ENCODE assay signal across 11 cellular contexts in the genomic region with DNA sequence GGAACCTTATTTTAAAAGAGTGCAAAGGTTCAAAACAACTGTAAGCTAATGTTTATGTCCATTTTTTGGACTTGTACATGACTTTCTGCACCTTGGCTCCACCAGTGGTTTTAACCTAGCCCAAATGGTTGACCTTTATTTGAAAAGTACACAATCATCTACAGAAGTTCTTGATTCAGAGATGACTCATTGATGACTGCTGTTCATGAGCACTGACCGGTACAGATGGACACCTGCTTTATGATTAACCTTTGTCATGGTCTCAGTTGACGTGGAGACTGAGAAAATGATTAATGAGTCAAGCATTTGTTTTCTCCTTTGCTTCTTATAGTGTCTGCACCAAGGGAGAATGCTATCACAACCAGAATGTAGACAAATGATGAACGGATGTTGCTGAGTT. TPM values are rescaled to one million over a fixed set of nuclear protein-coding genes. Genes with fewer than 3 reads are reported as not detected.
A peak's percentile ranks its signal among the peaks of the same experiment; 100 is the strongest.
DNase-seq lines count a peak whose midpoint lies in the region; ATAC-seq and TF ChIP-seq lines count a peak whose summit lies in the region.
"Had no signal": no experiment of that assay in that cellular context is flagged by ENCODE, and none has a peak within 500 bp of the region (broad histone marks: within the 10 kb centered on the region; RNA-seq: fewer than 3 reads in every experiment).

No MANE protein-coding gene starts in this region.

- H3K4me1 ChIP-seq in liver (ENCODE audit: control insufficient read depth in 4 of 4, insufficient read depth in 4 of 4, low read length in 3 of 4), result no peaks in the 10 kb centered on the region
- no peaks in the 10 kb centered on the region for H3K4me1 ChIP-seq in mesenchymal stem cell (ENCODE audit: control insufficient read depth, insufficient read depth, low read depth, low read length)

- no peak overlapping the region for H3K4me3 Mint-ChIP-seq in endothelial cell (ENCODE audit: unreplicated experiment)
- H3K4me3 Mint-ChIP-seq: activated CD8-positive, alpha-beta T cell treated with anti-CD3 and anti-CD28 coated beads, Interleukin-2, amount 10 ng/mL, durations not matched to agents 7 days and 5 days; IgD-negative memory B cell had no signal

- H2BK12ac ChIP-seq in mesenchymal stem cell (ENCODE audit: low read length in 2 of 2), result no peak overlapping the region

- no peak overlapping the region for H3K27ac Mint-ChIP-seq in endothelial cell (ENCODE audit: unreplicated experiment)
- H3K27ac Mint-ChIP-seq: activated CD8-positive, alpha-beta T cell treated with anti-CD3 and anti-CD28 coated beads, Interleukin-2, amount 10 ng/mL, durations not matched to agents 7 days and 5 days had no signal

- no peaks in the 10 kb centered on the region for H3K36me3 Mint-ChIP-seq in endothelial cell (ENCODE audit: low read depth, unreplicated experiment)

- H3K4ac ChIP-seq in mesenchymal stem cell (ENCODE audit: low read depth in 1 of 2, low read length in 2 of 2), result no peak overlapping the region

- H4K91ac ChIP-seq in mesenchymal stem cell (ENCODE audit: low read length), result no peak overlapping the region

- H2BK120ac ChIP-seq in mesenchymal stem cell (ENCODE audit: low read depth, low read length), result no peak overlapping the region

- H2BK5ac ChIP-seq in mesenchymal stem cell (ENCODE audit: low read depth, low read length, poor library complexity, severe bottlenecking), result no peak overlapping the region

- no peak overlapping the region for H3K14ac ChIP-seq in mesenchymal stem cell (ENCODE audit: low read length in 2 of 2)

- no peak overlapping the region for H3K18ac ChIP-seq in mesenchymal stem cell (ENCODE audit: low read depth in 1 of 2, low read length in 2 of 2)

- no peak overlapping the region for H4K8ac ChIP-seq in mesenchymal stem cell (ENCODE audit: low read length)

- DNase-seq in M059J (ENCODE audit: low read depth) (peak; percentile 42), mesenchymal stem cell (no peak), endothelial cell (ENCODE audit: low spot score) (no peak), T-helper 2 cell (no peak), HEK293T (ENCODE audit: extremely low spot score) (no peak)
- DNase-seq: activated CD8-positive, alpha-beta T cell treated with anti-CD3 and anti-CD28 coated beads, Interleukin-2, amount 10 ng/mL, durations not matched to agents 7 days and 5 days; substantia nigra had no signal

- ATAC-seq in GM19043 (IDR thresholded peaks at IDR 0.05; ENCODE audit: low read depth, unreplicated experiment) (peak; percentile 93), HG02798 (IDR thresholded peaks at IDR 0.05; ENCODE audit: poor library complexity, unreplicated experiment) (peak; percentile 90)
- ATAC-seq: activated CD8-positive, alpha-beta T cell treated with anti-CD3 and anti-CD28 coated beads, Interleukin-2, amount 10 ng/mL, durations not matched to agents 7 days and 5 days had no signal

- no peak overlapping the region for H2AFZ ChIP-seq in mesenchymal stem cell (ENCODE audit: low read depth, low read length)

- H3K9me3 ChIP-seq in liver (ENCODE audit: control insufficient read depth in 4 of 4, low read length in 3 of 4), result no peaks in the 10 kb centered on the region
- no peaks in the 10 kb centered on the region for H3K9me3 ChIP-seq in mesenchymal stem cell (ENCODE audit: control insufficient read depth, low read length)

- no peak for TF ChIP-seq RAD21 in liver (IDR thresholded peaks at IDR 0.05)

- H3K79me1 ChIP-seq in mesenchymal stem cell (replicated peaks; ENCODE audit: low read length, poor library complexity, severe bottlenecking), result no peaks in the 10 kb centered on the region

- no peaks in the 10 kb centered on the region for H3K9me3 Mint-ChIP-seq in endothelial cell (ENCODE audit: unreplicated experiment)
- H3K9me3 Mint-ChIP-seq: IgD-negative memory B cell had no signal

- TF ChIP-seq CTCF in liver (IDR thresholded peaks at IDR 0.05; ENCODE audit: low read depth, low read length, missing input control) (no peak), endothelial cell (IDR thresholded peaks at IDR 0.05; ENCODE audit: unreplicated experiment) (no peak)

- peaks cover 0 to 2% (median 0%) of the 10 kb centered on the region in 4 donors for H3K27me3 ChIP-seq in liver (ENCODE audit: control insufficient read depth in 4 of 4, insufficient read depth in 4 of 4, low read length in 3 of 4)
- no peaks in the 10 kb centered on the region for H3K27me3 ChIP-seq in mesenchymal stem cell (ENCODE audit: control insufficient read depth in 1 of 2, insufficient read depth in 1 of 2, low read length in 2 of 2)

- H2BK15ac ChIP-seq in mesenchymal stem cell (ENCODE audit: low read depth, poor library complexity, severe bottlenecking), result no peak overlapping the region

- H3K27ac ChIP-seq in liver (ENCODE audit: low read depth in 1 of 2, low read length in 2 of 2), result no peak overlapping the region
- no peak overlapping the region for H3K27ac ChIP-seq in mesenchymal stem cell (ENCODE audit: low read length, poor library complexity, severe bottlenecking)

- no peak overlapping the region for H2AK5ac ChIP-seq in mesenchymal stem cell (ENCODE audit: low read length, severe bottlenecking)

- no peaks in the 10 kb centered on the region for H3K27me3 Mint-ChIP-seq in endothelial cell (ENCODE audit: unreplicated experiment)

- H3K36me3 ChIP-seq in liver (ENCODE audit: control insufficient read depth in 4 of 4, insufficient read depth in 3 of 4, low read depth in 1 of 4, low read length in 3 of 4) (no peaks in the 10 kb centered on the region), mesenchymal stem cell (ENCODE audit: control insufficient read depth in 1 of 2, insufficient read depth in 2 of 2, low read depth in 1 of 2, low read length in 2 of 2) (no peaks in the 10 kb centered on the region)

- POLR2A ChIA-PET in HEK293T (lab: Yijun Ruan, JAX), result no interaction called here

- no peak overlapping the region for H3K4me3 ChIP-seq in liver (ENCODE audit: low read depth in 1 of 3, low read length in 3 of 3)
- H3K4me3 ChIP-seq in mesenchymal stem cell (ENCODE audit: insufficient read depth in 1 of 2, low read depth in 1 of 2, low read length in 2 of 2), result no peak overlapping the region

- no peaks in the 10 kb centered on the region for H3K4me1 Mint-ChIP-seq in endothelial cell (ENCODE audit: unreplicated experiment)
- H3K4me1 Mint-ChIP-seq: IgD-negative memory B cell had no signal

- no peak overlapping the region for H3K4me2 ChIP-seq in mesenchymal stem cell (ENCODE audit: low read length, poor library complexity, severe bottlenecking)

- WGBS in liver, result 50% methylated on average over 3 of the region's 3 CpGs
- WGBS in mesenchymal stem cell, result 39% methylated on average over 3 of the region's 3 CpGs

- H3K9ac ChIP-seq in liver (ENCODE audit: low read depth in 1 of 2, low read length in 2 of 2) (no peak overlapping the region), mesenchymal stem cell (ENCODE audit: low read length) (no peak overlapping the region)

- CTCF ChIA-PET in HEK293T (lab: Yijun Ruan, JAX), result no interaction called here

- H3K23ac ChIP-seq in mesenchymal stem cell (ENCODE audit: low read length in 2 of 2), result no peak overlapping the region

TF ChIP-seq in liver, 16 proteins besides CTCF, POLR2A, EP300 and RAD21:
- TF ChIP-seq HNF4A (conservative IDR thresholded peaks at IDR 0.05), result peak in 1 of 2 donors; percentile 39
- no peak for TF ChIP-seq FOXA2 (IDR thresholded peaks at IDR 0.05)
- no peak for TF ChIP-seq RXRA (IDR thresholded peaks at IDR 0.05)
- TF ChIP-seq JUND (IDR thresholded peaks at IDR 0.05), result peak in 1 of 2 donors; percentile 69
- no peak for TF ChIP-seq FOXA1 (IDR thresholded peaks at IDR 0.05)
- TF ChIP-seq YY1 (IDR thresholded peaks at IDR 0.05), result peak; percentile 11
- TF ChIP-seq NR2F2 (IDR thresholded peaks at IDR 0.05), result no peak

TF ChIP-seq in HEK293T, 16 proteins besides CTCF, POLR2A, EP300 and RAD21:
- no peak for TF ChIP-seq SP1 (IDR thresholded peaks at IDR 0.05)
- no peak for TF ChIP-seq FOXM1 (IDR thresholded peaks at IDR 0.05; ENCODE audit: borderline replicate concordance)
- TF ChIP-seq LEF1 (IDR thresholded peaks at IDR 0.05; ENCODE audit: borderline replicate concordance), result no peak
- TF ChIP-seq FOXA1 (IDR thresholded peaks at IDR 0.05), result no peak
- no peak for TF ChIP-seq ZNF384 (IDR thresholded peaks at IDR 0.05)
- TF ChIP-seq FOXK2 (IDR thresholded peaks at IDR 0.05), result no peak
- TF ChIP-seq L3MBTL2 (conservative IDR thresholded peaks at IDR 0.05), result no peak
- no peak for TF ChIP-seq ELF4 (IDR thresholded peaks at IDR 0.05)
- no peak for TF ChIP-seq SUZ12 (IDR thresholded peaks at IDR 0.05)
- TF ChIP-seq, protein P1, sequence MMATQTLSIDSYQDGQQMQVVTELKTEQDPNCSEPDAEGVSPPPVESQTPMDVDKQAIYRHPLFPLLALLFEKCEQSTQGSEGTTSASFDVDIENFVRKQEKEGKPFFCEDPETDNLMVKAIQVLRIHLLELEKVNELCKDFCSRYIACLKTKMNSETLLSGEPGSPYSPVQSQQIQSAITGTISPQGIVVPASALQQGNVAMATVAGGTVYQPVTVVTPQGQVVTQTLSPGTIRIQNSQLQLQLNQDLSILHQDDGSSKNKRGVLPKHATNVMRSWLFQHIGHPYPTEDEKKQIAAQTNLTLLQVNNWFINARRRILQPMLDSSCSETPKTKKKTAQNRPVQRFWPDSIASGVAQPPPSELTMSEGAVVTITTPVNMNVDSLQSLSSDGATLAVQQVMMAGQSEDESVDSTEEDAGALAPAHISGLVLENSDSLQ (IDR thresholded peaks at IDR 0.05), result no peak
- TF ChIP-seq TARDBP (IDR thresholded peaks at IDR 0.05), result no peak
- TF ChIP-seq HDGF (IDR thresholded peaks at IDR 0.05; ENCODE audit: borderline replicate concordance), result no peak
- TF ChIP-seq ARNT (IDR thresholded peaks at IDR 0.05), result no peak

RNA-seq across cellular contexts. Expression of a gene that starts 55.7 kb away (rescaled TPM):
- total RNA-seq in M059J (2014; rRNA removed; shearing (Covaris generic)), result not detected in 2 replicates
- total RNA-seq in liver (10 to 100 TPM in 1 of 2 donors, 1 to 10 TPM in 1; 9.2 to 15.7 TPM), endothelial cell (ENCODE audit: unreplicated experiment) (2.3 TPM)
- 1 to 10 TPM; 4.4 to 8.6 TPM for polyA plus RNA-seq in liver
- polyA plus RNA-seq in mesenchymal stem cell (2013, experiment 1 of 2), result 7.2 TPM
- polyA plus RNA-seq in mesenchymal stem cell (2013, experiment 2 of 2), result 7.6 TPM
